ENCODE assay signal across 38 cellular contexts in genomic region chr18:75517286-75517685, GRCh38.
"Had no signal": no experiment of that assay in that cellular context is flagged by ENCODE, and none has a peak within 500 bp of the region (broad histone marks: within the 10 kb centered on the region; RNA-seq: fewer than 3 reads in every experiment).

No MANE protein-coding gene starts in this region.

- ATAC-seq: activated naive CD4-positive, alpha-beta T cell treated with anti-CD3 and anti-CD28 coated beads, Interleukin-2, amount 50 U/mL, for 72 hours; activated naive CD8-positive, alpha-beta T cell treated with anti-CD3 and anti-CD28 coated beads, Interleukin-2, amount 50 U/mL, for 24 hours; activated T-cell treated with anti-CD3 and anti-CD28 coated beads, Interleukin-2, amount 50 U/mL, for 4 hours; activated T-cell treated with anti-CD3 and anti-CD28 coated beads, Interleukin-2, amount 50 U/mL, for 72 hours; activated T-helper 17 cell treated with anti-CD3 and anti-CD28 coated beads, Interleukin-2, amount 50 U/mL, for 72 hours; body of pancreas had no signal

- H3K36me3 ChIP-seq: adrenal gland, ascending aorta, brain microvascular endothelial cell, breast epithelium, cardiac muscle cell had no signal

- H3K4me1 Mint-ChIP-seq: activated naive CD4-positive, alpha-beta T cell treated with anti-CD3 and anti-CD28 coated beads, Interleukin-2, amount 10 ng/mL, durations not matched to agents 7 days and 5 days; activated naive CD4-positive, alpha-beta T cell treated with anti-CD3 and anti-CD28 coated beads, Interleukin-2, amount 50 U/mL, for 24 hours; activated naive CD8-positive, alpha-beta T cell treated with anti-CD3 and anti-CD28 coated beads for 36 hours; activated naive CD8-positive, alpha-beta T cell treated with anti-CD3 and anti-CD28 coated beads, Interleukin-2, amount 10 ng/mL, durations not matched to agents 7 days and 5 days; activated naive CD8-positive, alpha-beta T cell treated with anti-CD3 and anti-CD28 coated beads, Interleukin-2, amount 50 U/mL, for 24 hours; activated T-helper 17 cell treated with anti-CD3 and anti-CD28 coated beads, Interleukin-2, amount 50 U/mL, for 72 hours; central memory CD8-positive, alpha-beta T cell had no signal

- H3K27ac ChIP-seq: adrenal gland, ascending aorta, body of pancreas, brain microvascular endothelial cell, breast epithelium, cardiac muscle cell had no signal

- H3K9me3 ChIP-seq: adrenal gland had no signal

- H3K4me3 ChIP-seq: adrenal gland, ascending aorta, body of pancreas, breast epithelium, cardiac muscle cell had no signal

- H3K27me3 ChIP-seq: adrenal gland, ascending aorta, body of pancreas, brain microvascular endothelial cell, breast epithelium, cardiac muscle cell had no signal

- H3K27ac Mint-ChIP-seq: activated naive CD4-positive, alpha-beta T cell treated with anti-CD3 and anti-CD28 coated beads for 36 hours; activated naive CD4-positive, alpha-beta T cell treated with anti-CD3 and anti-CD28 coated beads, Interleukin-2, amount 10 ng/mL, durations not matched to agents 7 days and 5 days; activated naive CD4-positive, alpha-beta T cell treated with anti-CD3 and anti-CD28 coated beads, Interleukin-2, amount 50 U/mL, for 24 hours; activated naive CD4-positive, alpha-beta T cell treated with anti-CD3 and anti-CD28 coated beads, Interleukin-2, amount 50 U/mL, for 72 hours; activated naive CD8-positive, alpha-beta T cell; activated naive CD8-positive, alpha-beta T cell treated with anti-CD3 and anti-CD28 coated beads for 36 hours; activated naive CD8-positive, alpha-beta T cell treated with anti-CD3 and anti-CD28 coated beads, Interleukin-2, amount 10 ng/mL, durations not matched to agents 7 days and 5 days; activated naive CD8-positive, alpha-beta T cell treated with anti-CD3 and anti-CD28 coated beads, Interleukin-2, amount 50 U/mL, for 24 hours; activated T-cell treated with anti-CD3 and anti-CD28 coated beads, Interleukin-2, amount 50 U/mL, for 24 hours; activated T-cell treated with anti-CD3 and anti-CD28 coated beads, Interleukin-2, amount 50 U/mL, for 72 hours; activated T-helper 1 cell treated with anti-CD3 and anti-CD28 coated beads, Interleukin-12 subunit alpha, Interleukin-12 subunit beta, Interleukin-2, Interleukin-4 antibody, amounts not matched to agents 30 ng/mL and 10 ng/mL and 1 ng/mL, durations not matched to agents 14 hours and 24 hours and 36 hours; activated T-helper 17 cell treated with anti-CD3 and anti-CD28 coated beads, Interleukin-2, amount 50 U/mL, for 72 hours; activated T-helper 2 cell treated with anti-CD3 and anti-CD28 coated beads, Interferon-gamma antibody, Interleukin-2, Interleukin-4, amounts not matched to agents 10 μg/mL and 5 μg/mL and 100 μg/mL, durations not matched to agents 14 hours and 24 hours and 36 hours; brain had no signal

- H3K4me1 ChIP-seq: adrenal gland, ascending aorta, body of pancreas, breast epithelium had no signal

- DNase-seq: activated effector memory CD4-positive, alpha-beta T cell treated with anti-CD3 and anti-CD28 coated beads, Interleukin-2, amount 50 U/mL, for 16 hours; activated effector memory CD4-positive, alpha-beta T cell treated with Interleukin-2 at 50 U/mL for 16 hours; activated gamma-delta T cell; activated gamma-delta T cell treated with Interleukin-2 at 50 U/mL for 16 hours; activated naive CD4-positive, alpha-beta T cell; activated naive CD4-positive, alpha-beta T cell treated with anti-CD3 and anti-CD28 coated beads for 36 hours; activated naive CD4-positive, alpha-beta T cell treated with anti-CD3 and anti-CD28 coated beads, Interleukin-2, amount 10 ng/mL, durations not matched to agents 7 days and 5 days; activated naive CD4-positive, alpha-beta T cell treated with anti-CD3 and anti-CD28 coated beads, Interleukin-2, amount 50 U/mL, for 16 hours; activated naive CD4-positive, alpha-beta T cell treated with Interleukin-2 at 50 U/mL for 16 hours; activated naive CD8-positive, alpha-beta T cell treated with anti-CD3 and anti-CD28 coated beads for 36 hours; activated naive CD8-positive, alpha-beta T cell treated with anti-CD3 and anti-CD28 coated beads, Interleukin-2, amount 10 ng/mL, durations not matched to agents 7 days and 5 days; activated naive CD8-positive, alpha-beta T cell treated with anti-CD3 and anti-CD28 coated beads, Interleukin-2, amount 50 U/mL, for 24 hours; activated T-cell treated with anti-CD3 and anti-CD28 coated beads, Interleukin-2, amount 50 U/mL, for 1 hour; activated T-cell treated with anti-CD3 and anti-CD28 coated beads, Interleukin-2, amount 50 U/mL, for 24 hours; activated T-cell treated with anti-CD3 and anti-CD28 coated beads, Interleukin-2, amount 50 U/mL, for 4 hours; activated T-cell treated with anti-CD3 and anti-CD28 coated beads, Interleukin-2, amount 50 U/mL, for 48 hours; activated T-cell treated with anti-CD3 and anti-CD28 coated beads, Interleukin-2, amount 50 U/mL, for 72 hours; adrenal gland; amniotic stem cell; amygdala; anterior cingulate cortex; aorta; body of pancreas; brain microvascular endothelial cell; caudate nucleus; central memory CD4-positive, alpha-beta T cell; cerebellar nuclear complex had no signal

- H3K4me3 Mint-ChIP-seq: activated naive CD4-positive, alpha-beta T cell treated with anti-CD3 and anti-CD28 coated beads for 36 hours; activated naive CD4-positive, alpha-beta T cell treated with anti-CD3 and anti-CD28 coated beads, Interleukin-2, amount 10 ng/mL, durations not matched to agents 7 days and 5 days; activated naive CD4-positive, alpha-beta T cell treated with anti-CD3 and anti-CD28 coated beads, Interleukin-2, amount 50 U/mL, for 24 hours; activated naive CD8-positive, alpha-beta T cell; activated naive CD8-positive, alpha-beta T cell treated with anti-CD3 and anti-CD28 coated beads for 36 hours; activated naive CD8-positive, alpha-beta T cell treated with anti-CD3 and anti-CD28 coated beads, Interleukin-2, amount 10 ng/mL, durations not matched to agents 7 days and 5 days; activated naive CD8-positive, alpha-beta T cell treated with anti-CD3 and anti-CD28 coated beads, Interleukin-2, amount 50 U/mL, for 24 hours; activated T-cell treated with anti-CD3 and anti-CD28 coated beads, Interleukin-2, amount 50 U/mL, for 24 hours; activated T-cell treated with anti-CD3 and anti-CD28 coated beads, Interleukin-2, amount 50 U/mL, for 4 hours; activated T-cell treated with anti-CD3 and anti-CD28 coated beads, Interleukin-2, amount 50 U/mL, for 72 hours; activated T-helper 1 cell treated with anti-CD3 and anti-CD28 coated beads, Interleukin-12 subunit alpha, Interleukin-12 subunit beta, Interleukin-2, Interleukin-4 antibody, amounts not matched to agents 30 ng/mL and 10 ng/mL and 1 ng/mL, durations not matched to agents 14 hours and 24 hours and 36 hours; activated T-helper 17 cell treated with anti-CD3 and anti-CD28 coated beads, Interleukin-2, amount 50 U/mL, for 72 hours; brain; central memory CD8-positive, alpha-beta T cell had no signal

- H3K36me3 Mint-ChIP-seq: activated naive CD4-positive, alpha-beta T cell treated with anti-CD3 and anti-CD28 coated beads, Interleukin-2, amount 10 ng/mL, durations not matched to agents 7 days and 5 days; activated naive CD4-positive, alpha-beta T cell treated with anti-CD3 and anti-CD28 coated beads, Interleukin-2, amount 50 U/mL, for 24 hours; activated naive CD8-positive, alpha-beta T cell; activated naive CD8-positive, alpha-beta T cell treated with anti-CD3 and anti-CD28 coated beads for 36 hours; activated naive CD8-positive, alpha-beta T cell treated with anti-CD3 and anti-CD28 coated beads, Interleukin-2, amount 10 ng/mL, durations not matched to agents 7 days and 5 days had no signal
